ENCODE assay signal across 1 cellular context in genomic region chr15:40325700-40326099, GRCh38.
TF ChIP-seq lines count a peak whose summit lies in the region.

No MANE protein-coding gene starts in this region.

TF ChIP-seq in H1, 55 proteins besides CTCF, POLR2A, EP300 and RAD21:
- TF ChIP-seq CHD2 (IDR thresholded peaks at IDR 0.05; ENCODE audit: low read length) (no peak), TAF1 (IDR thresholded peaks at IDR 0.05; ENCODE audit: low read depth, low read length) (no peak), KDM4A (IDR thresholded peaks at IDR 0.05; ENCODE audit: low read depth, low read length, severe bottlenecking) (no peak), CTBP2 (IDR thresholded peaks at IDR 0.05; ENCODE audit: borderline replicate concordance, insufficient read depth, insufficient read length, low read length) (no peak), SRF (IDR thresholded peaks at IDR 0.05; ENCODE audit: low read depth, low read length) (no peak), RBBP5 (IDR thresholded peaks at IDR 0.05; ENCODE audit: borderline replicate concordance, low read depth, low read length) (no peak), SIX5 (IDR thresholded peaks at IDR 0.05; ENCODE audit: low read depth, low read length) (no peak), ASH2L (IDR thresholded peaks at IDR 0.05; ENCODE audit: low read length) (no peak), CHD1 (IDR thresholded peaks at IDR 0.05; ENCODE audit: low read depth, low read length) (no peak), TEAD4 (IDR thresholded peaks at IDR 0.05; ENCODE audit: low read depth, low read length) (no peak), BACH1 (IDR thresholded peaks at IDR 0.05; ENCODE audit: low read length) (no peak), PHF8 (conservative IDR thresholded peaks at IDR 0.05; ENCODE audit: low read depth, low read length) (no peak), CEBPB (IDR thresholded peaks at IDR 0.05; ENCODE audit: low read depth, low read length) (no peak), RNF2 (IDR thresholded peaks at IDR 0.05; ENCODE audit: borderline replicate concordance, low read depth, low read length, missing control alignments, poor library complexity, severe bottlenecking) (no peak), JUND (IDR thresholded peaks at IDR 0.05; ENCODE audit: low read length) (no peak), JUN (IDR thresholded peaks at IDR 0.05; ENCODE audit: low read depth, low read length) (no peak), BRCA1 (IDR thresholded peaks at IDR 0.05; ENCODE audit: low read depth, low read length) (no peak)
- TF ChIP-seq, protein P1, sequence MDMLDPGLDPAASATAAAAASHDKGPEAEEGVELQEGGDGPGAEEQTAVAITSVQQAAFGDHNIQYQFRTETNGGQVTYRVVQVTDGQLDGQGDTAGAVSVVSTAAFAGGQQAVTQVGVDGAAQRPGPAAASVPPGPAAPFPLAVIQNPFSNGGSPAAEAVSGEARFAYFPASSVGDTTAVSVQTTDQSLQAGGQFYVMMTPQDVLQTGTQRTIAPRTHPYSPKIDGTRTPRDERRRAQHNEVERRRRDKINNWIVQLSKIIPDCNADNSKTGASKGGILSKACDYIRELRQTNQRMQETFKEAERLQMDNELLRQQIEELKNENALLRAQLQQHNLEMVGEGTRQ (IDR thresholded peaks at IDR 0.05; ENCODE audit: low read length) = no peak
- TF ChIP-seq, protein P2, sequence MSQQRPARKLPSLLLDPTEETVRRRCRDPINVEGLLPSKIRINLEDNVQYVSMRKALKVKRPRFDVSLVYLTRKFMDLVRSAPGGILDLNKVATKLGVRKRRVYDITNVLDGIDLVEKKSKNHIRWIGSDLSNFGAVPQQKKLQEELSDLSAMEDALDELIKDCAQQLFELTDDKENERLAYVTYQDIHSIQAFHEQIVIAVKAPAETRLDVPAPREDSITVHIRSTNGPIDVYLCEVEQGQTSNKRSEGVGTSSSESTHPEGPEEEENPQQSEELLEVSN (IDR thresholded peaks at IDR 0.05) = no peak
